In genomic region chr19:9621156-9622037, GRCh38 we compare ENCODE assay signal across 8 cellular contexts. TPM values are rescaled to one million over a fixed set of nuclear protein-coding genes. Genes with fewer than 3 reads are reported as not detected.
DNase-seq lines count a peak whose midpoint lies in the region; ATAC-seq and TF ChIP-seq lines count a peak whose summit lies in the region.

TSS of gene ZNF561 (minus strand) at chr19:9621232. CDS start at chr19:9619456, 1,776 bp downstream.

- H3K4me3 Mint-ChIP-seq in T-cell (peak within 1 kb of the TSS; percentile 97 to 100 (median 97)), type B pancreatic cell (peak within 1 kb of the TSS; percentile 100)

- H3K9me3 ChIP-seq in heart right ventricle: no peaks in the 10 kb centered on the region

- peaks cover 25% of the 10 kb centered on the region for H3K36me3 Mint-ChIP-seq in T-cell
- H3K36me3 Mint-ChIP-seq in type B pancreatic cell: peaks cover 34% of the 10 kb centered on the region

- H3K4me1 Mint-ChIP-seq in T-cell (peaks cover 24 to 32% (median 29%) of the 10 kb centered on the region in 3 donors), type B pancreatic cell (ENCODE audit: unreplicated experiment) (peaks cover 10% of the 10 kb centered on the region)

- CTCF ChIA-PET in T-cell (lab: Charles Lee): interaction anchor here in 1 of 2 donors (0.7 kb wide), 1 partner anchor 483 kb away, joined by 3 read pairs; no protein-coding TSS in a partner anchor

- peaks cover 3 to 40% (median 23%) of the 10 kb centered on the region in 9 donors for H3K4me1 ChIP-seq in heart right ventricle

- no peaks in the 10 kb centered on the region for H3K27me3 ChIP-seq in heart right ventricle

- H3K27me3 Mint-ChIP-seq in T-cell (peaks cover 0 to 3% of the 10 kb centered on the region in 2 donors), type B pancreatic cell (peaks cover 3% of the 10 kb centered on the region)

- WGBS in adipose tissue, 3 donors: 0 to 1% (median 1%) methylated on average over 33 of the region's 33 CpGs
- 1% methylated on average over 33 of the region's 33 CpGs for WGBS in heart right ventricle, 2 donors

- H3K27ac ChIP-seq in adipose tissue (ENCODE audit: low read depth, low read length) (no peak within 1 kb of the TSS), heart right ventricle (peak within 1 kb of the TSS; percentile 79 to 98 (median 94))

- H3K4me3 ChIP-seq in heart right ventricle: peak within 1 kb of the TSS; percentile 41 to 97 (median 84)

- intact Hi-C loops in heart right ventricle (cut with DNase I) (loop anchor here in 6 of 10 donors (2.0 to 10.0 kb wide), 9 partner anchors 34 to 187 kb away; partner anchors contain the start of genes ZNF562 (in 3 of the 6), ZNF121 (in 2 of the 6), ZNF266 (in 1 of the 6) and ZNF846 (in 1 of the 6)), posterior cingulate gyrus (cut with DNase I) (loop anchor here (2.0 kb wide), 2 partner anchors 37 to 53 kb away; partner anchors contain the start of genes ZNF121 and ZNF562)

- peak; percentile 72 for ATAC-seq in HG02623 (IDR thresholded peaks at IDR 0.05; ENCODE audit: unreplicated experiment)
- ATAC-seq in T-cell (replicated peaks in 1 of 4): peak; percentile 90 to 95 (median 94)
- ATAC-seq in heart right ventricle: peak; percentile 93 to 97 (median 96)

- peak within 1 kb of the TSS; percentile 99 to 100 for H3K27ac Mint-ChIP-seq in T-cell
- H3K27ac Mint-ChIP-seq in type B pancreatic cell: peak within 1 kb of the TSS; percentile 100

- no peak for TF ChIP-seq CTCF in heart right ventricle (IDR thresholded peaks at IDR 0.05)
- TF ChIP-seq CTCF in type B pancreatic cell (conservative IDR thresholded peaks at IDR 0.05): no peak

- DNase-seq in GM04503 (ENCODE audit: low read depth): peak; percentile 66
- DNase-seq in NCI-H1436 (lab: John Stamatoyannopoulos, UW): peak; percentile 77
- peak; percentile 77 to 91 (median 86) for DNase-seq in T-cell
- peak; percentile 87 to 89 for DNase-seq in heart right ventricle
- DNase-seq in posterior cingulate gyrus: peak; percentile 81 to 97 (median 89)
- peak; percentile 86 for DNase-seq in type B pancreatic cell (ENCODE audit: extremely low spot score, unreplicated experiment)

- H3K9me3 Mint-ChIP-seq in T-cell (peaks cover 0 to 5% (median 4%) of the 10 kb centered on the region in 3 donors), type B pancreatic cell (no peaks in the 10 kb centered on the region)

- POLR2A ChIA-PET in T-cell (lab: Charles Lee): no interaction called here

- peaks cover 0 to 33% (median 29%) of the 10 kb centered on the region in 9 donors for H3K36me3 ChIP-seq in heart right ventricle

RNA-seq across cellular contexts. Expression of gene ZNF561, which starts in this region (rescaled TPM):
- total RNA-seq in T-cell: 10 to 100 TPM; 36.7 to 47.2 (median 41.2) TPM
- polyA plus RNA-seq in adipose tissue: 10 to 100 TPM; 11.8 to 20.6 (median 17.0) TPM
- total RNA-seq in heart right ventricle: 10 to 100 TPM; 19.1 to 26.6 (median 23.7) TPM
- polyA plus RNA-seq in heart right ventricle: 10 to 100 TPM in 1 of 2 donors, 1 to 10 TPM in 1; 8.2 to 18.6 TPM
- 86.2 and 93.7 TPM in 2 replicates for total RNA-seq in type B pancreatic cell (ENCODE audit: low replicate concordance)
